ENCODE assay signal across 9 cellular contexts in the genomic region with DNA sequence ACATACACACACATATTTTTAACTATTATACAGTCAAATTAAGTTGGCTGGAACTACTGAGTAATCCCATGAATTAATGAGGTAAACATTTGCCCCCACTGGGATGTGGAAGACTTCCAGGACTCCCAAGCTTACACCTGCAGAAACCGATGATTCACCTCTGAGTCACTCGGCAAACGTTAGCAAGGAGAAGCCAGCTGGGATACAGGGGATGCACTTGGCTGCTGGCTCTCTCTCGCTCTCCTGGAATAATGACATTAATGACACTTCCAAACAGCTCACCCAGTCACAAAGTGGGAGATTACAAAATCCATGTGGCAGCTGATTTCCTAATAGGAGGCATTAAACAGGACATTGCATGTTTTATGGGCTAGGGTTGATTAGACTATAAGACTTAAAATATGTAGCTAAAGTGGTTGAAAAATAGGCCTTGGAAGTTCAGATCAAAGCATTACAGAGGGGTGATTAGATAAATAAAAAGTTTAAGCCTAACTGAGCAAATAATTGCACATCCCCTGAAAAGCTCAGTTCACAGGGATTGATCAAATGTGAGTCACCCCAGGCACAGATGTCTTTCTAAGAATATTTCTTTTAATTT.
DNase-seq lines count a peak whose midpoint lies in the region; ATAC-seq and TF ChIP-seq lines count a peak whose summit lies in the region.
"Had no signal": no experiment of that assay in that cellular context is flagged by ENCODE, and none has a peak within 500 bp of the region (broad histone marks: within the 10 kb centered on the region; RNA-seq: fewer than 3 reads in every experiment).

No MANE protein-coding gene starts in this region.

- peak; percentile 76 to 84 for ATAC-seq in lower lobe of right lung

- no peaks in the 10 kb centered on the region for H3K9me2 ChIP-seq in MM.1S (replicated peaks; ENCODE audit: insufficient read depth, low read length)

- DNase-seq in DMS79 (lab: John Stamatoyannopoulos, UW) (peak; percentile 59), NCI-H2107 (lab: John Stamatoyannopoulos, UW) (peak; percentile 88), astrocyte of the spinal cord (ENCODE audit: low read depth, low spot score) (peak; percentile 95), lower lobe of right lung (no peak), MM.1S (no peak), midbrain (lab: John Stamatoyannopoulos, UW) (no peak), CD1c-positive myeloid dendritic cell (ENCODE audit: extremely low spot score) (no peak)
- no peak for DNase-seq in stimulated activated naive CD4-positive, alpha-beta T cell (lab: John Stamatoyannopoulos, UW)

- in situ Hi-C loops in astrocyte of the spinal cord (cut with HindIII; ENCODE audit: low sequenced_read_pairs), result no loop called here

- H3K27ac ChIP-seq in lower lobe of right lung (no peak overlapping the region), MM.1S (ENCODE audit: low read length) (no peak overlapping the region)
- H3K27ac ChIP-seq: HL-60 had no signal

- H3K9me3 ChIP-seq in lower lobe of right lung, result no peaks in the 10 kb centered on the region
- H3K9me3 ChIP-seq in MM.1S (replicated peaks; ENCODE audit: insufficient read depth, low read length), result no peaks in the 10 kb centered on the region

- H3K4me2 ChIP-seq in MM.1S (ENCODE audit: low read depth, low read length), result no peak overlapping the region

- intact Hi-C loops in lower lobe of right lung (cut with DNase I), result no loop called here

- H3K4me1 ChIP-seq in lower lobe of right lung (peaks cover 7% of the 10 kb centered on the region), MM.1S (ENCODE audit: low read length) (no peaks in the 10 kb centered on the region)

- no peaks in the 10 kb centered on the region for H3F3A ChIP-seq in MM.1S (ENCODE audit: insufficient read depth, low read length)

- no peak for TF ChIP-seq CTCF in astrocyte of the spinal cord (IDR thresholded peaks at IDR 0.05; ENCODE audit: low read depth, low read length)
- TF ChIP-seq CTCF in lower lobe of right lung (IDR thresholded peaks at IDR 0.05), result no peak
- no peak for TF ChIP-seq CTCF in MM.1S (IDR thresholded peaks at IDR 0.05; ENCODE audit: low read length)

- H4K20me1 ChIP-seq in MM.1S (ENCODE audit: insufficient read depth, low read length), result no peaks in the 10 kb centered on the region

- H3K36me3 ChIP-seq in lower lobe of right lung (no peaks in the 10 kb centered on the region), MM.1S (replicated peaks; ENCODE audit: insufficient read depth, low read length) (no peaks in the 10 kb centered on the region)

- H3K27me3 ChIP-seq in lower lobe of right lung (ENCODE audit: low read depth), result no peaks in the 10 kb centered on the region
- H3K27me3 ChIP-seq in MM.1S (replicated peaks; ENCODE audit: insufficient read depth, low read length), result no peaks in the 10 kb centered on the region

- no peaks in the 10 kb centered on the region for H3K79me2 ChIP-seq in MM.1S (ENCODE audit: low read length)

- H2AFZ ChIP-seq in MM.1S (ENCODE audit: low read length), result no peak overlapping the region

- no peak overlapping the region for H3K9ac ChIP-seq in MM.1S (ENCODE audit: low read length)

- H3K4me3 ChIP-seq in astrocyte of the spinal cord (ENCODE audit: low read depth, low read length) (no peak overlapping the region), lower lobe of right lung (no peak overlapping the region), MM.1S (ENCODE audit: low read length) (no peak overlapping the region)

Comparison
In these comparisons a context has a peak if more than half of its experiments do, and no peak if none do; other contexts are left out.
1. DNase-seq: peak in DMS79 (single experiment), NCI-H2107 (single experiment) and astrocyte of the spinal cord (single experiment); none in lower lobe of right lung (single experiment), MM.1S (single experiment), stimulated activated naive CD4-positive, alpha-beta T cell (0 of 6), midbrain (single experiment) and CD1c-positive myeloid dendritic cell (single experiment).